Comparison of ENCODE assay signal across 8 cellular contexts in the genomic region with DNA sequence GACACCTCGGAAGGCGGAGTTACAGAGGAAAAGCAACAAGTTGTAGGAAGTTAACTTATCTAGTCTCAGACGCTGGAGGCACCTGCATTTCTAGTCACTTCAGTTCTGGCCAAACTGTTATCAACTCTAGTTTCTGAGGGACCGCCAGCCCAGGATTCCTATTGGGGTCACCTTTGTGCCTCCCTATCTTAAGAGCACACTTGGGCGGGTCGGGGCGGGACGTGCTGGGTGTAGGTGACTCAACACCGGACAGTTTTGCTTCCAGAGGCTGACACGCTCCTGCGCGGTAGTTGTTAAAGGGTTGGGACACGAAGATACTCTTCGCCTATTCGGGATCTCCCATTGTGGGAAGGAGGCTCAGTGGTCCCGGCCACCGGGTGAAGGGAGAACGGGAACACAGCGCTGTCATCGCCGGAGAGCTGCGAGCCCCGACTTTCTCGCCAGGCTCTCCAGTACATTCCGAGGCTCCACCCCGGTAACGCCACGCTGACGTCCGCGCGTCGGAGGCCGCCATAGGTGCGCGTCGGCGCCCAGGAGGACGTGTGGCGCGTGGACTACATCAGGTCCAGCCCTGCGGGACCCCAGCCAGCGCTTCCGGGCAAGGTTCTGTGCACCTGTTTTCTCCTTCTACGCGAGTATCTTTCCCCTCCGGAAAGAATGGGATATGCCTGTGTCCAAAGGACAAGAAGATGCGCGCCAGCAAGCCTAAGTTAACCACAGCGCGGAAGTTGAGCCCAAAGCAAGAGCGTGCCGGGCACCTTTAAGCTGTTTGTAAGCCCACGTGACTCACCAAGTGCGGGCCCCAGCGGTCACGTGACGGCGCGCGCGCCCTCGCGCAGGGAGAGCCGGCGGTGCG. TPM values are rescaled to one million over a fixed set of nuclear protein-coding genes. Genes with fewer than 3 reads are reported as not detected.
A peak's percentile ranks its signal among the peaks of the same experiment; 100 is the strongest.
DNase-seq lines count a peak whose midpoint lies in the region; ATAC-seq and TF ChIP-seq lines count a peak whose summit lies in the region.

A gene (plus strand): TSS at position 842 of the 856 bp plus-strand sequence. CDS start 35,016 bp downstream, outside the sequence.

- peaks cover 18% of the 10 kb centered on the region for H3K4me1 ChIP-seq in psoas muscle
- no peaks in the 10 kb centered on the region for H3K4me1 ChIP-seq in urinary bladder (ENCODE audit: insufficient read depth)

- H3K9me3 Mint-ChIP-seq in T-helper 1 cell treated with Interleukin-12 subunit alpha and Interleukin-12 subunit beta and Interleukin-4 antibody, amounts not matched to agents 30 μg/mL and 1 μg/mL, for 36 hours = no peaks in the 10 kb centered on the region

- peak; percentile 79 for ATAC-seq in HG02870 (IDR thresholded peaks at IDR 0.05; ENCODE audit: unreplicated experiment)
- ATAC-seq in left ventricle myocardium superior = peak; percentile 94
- ATAC-seq in psoas muscle = peak; percentile 93 to 94 (median 93)

- peak; percentile 93 for TF ChIP-seq POLR2A in GM15510 (IDR thresholded peaks at IDR 0.05; ENCODE audit: borderline replicate concordance, extremely low read depth, insufficient read length)

- H3K9me3 ChIP-seq in psoas muscle = no peaks in the 10 kb centered on the region

- peak within 1 kb of the TSS; percentile 100 for H3K27ac Mint-ChIP-seq in T-helper 1 cell treated with Interleukin-12 subunit alpha and Interleukin-12 subunit beta and Interleukin-4 antibody, amounts not matched to agents 30 μg/mL and 1 μg/mL, for 36 hours

- no peaks in the 10 kb centered on the region for H3K36me3 ChIP-seq in psoas muscle (ENCODE audit: insufficient read depth in 1 of 2, low read depth in 1 of 2)
- no peaks in the 10 kb centered on the region for H3K36me3 ChIP-seq in urinary bladder (ENCODE audit: insufficient read depth)

- intact Hi-C loops in left ventricle myocardium superior (cut with micrococcal nuclease) (loop anchor here (10.0 kb wide), 1 partner anchor 73 kb away; no protein-coding TSS in a partner anchor), psoas muscle (cut with DNase I) (loop anchor here in 1 of 2 donors (10.0 kb wide), 1 partner anchor 53 kb away; no protein-coding TSS in a partner anchor)

- peaks cover 8% of the 10 kb centered on the region for H3K36me3 Mint-ChIP-seq in T-helper 1 cell treated with Interleukin-12 subunit alpha and Interleukin-12 subunit beta and Interleukin-4 antibody, amounts not matched to agents 30 μg/mL and 1 μg/mL, for 36 hours (ENCODE audit: low read depth)

- peak within 1 kb of the TSS; percentile 94 for H3K4me3 Mint-ChIP-seq in T-helper 1 cell treated with Interleukin-12 subunit alpha and Interleukin-12 subunit beta and Interleukin-4 antibody, amounts not matched to agents 30 μg/mL and 1 μg/mL, for 36 hours

- no peak for TF ChIP-seq CTCF in psoas muscle (IDR thresholded peaks at IDR 0.05)

- DNase-seq in NCI-H146 (lab: John Stamatoyannopoulos, UW) (peak; percentile 95), anterior cingulate cortex (lab: John Stamatoyannopoulos, UW) (peak; percentile 58 to 99 (median 94)), left ventricle myocardium superior (peak; percentile 96), psoas muscle (peak; percentile 90 to 98)

- no peaks in the 10 kb centered on the region for H3K27me3 ChIP-seq in psoas muscle (ENCODE audit: insufficient read depth in 3 of 3, low read length in 2 of 3)

- no peaks in the 10 kb centered on the region for H3K27me3 Mint-ChIP-seq in T-helper 1 cell treated with Interleukin-12 subunit alpha and Interleukin-12 subunit beta and Interleukin-4 antibody, amounts not matched to agents 30 μg/mL and 1 μg/mL, for 36 hours (ENCODE audit: low read depth)

- H3K4me3 ChIP-seq in psoas muscle = peak within 1 kb of the TSS; percentile 98
- peak within 1 kb of the TSS; percentile 60 for H3K4me3 ChIP-seq in urinary bladder (ENCODE audit: low read depth, low read length)

- H3K27ac ChIP-seq in psoas muscle = peak within 1 kb of the TSS; percentile 100
- H3K27ac ChIP-seq in urinary bladder (ENCODE audit: low read depth) = peak within 1 kb of the TSS; percentile 95

- H3K4me1 Mint-ChIP-seq in T-helper 1 cell treated with Interleukin-12 subunit alpha and Interleukin-12 subunit beta and Interleukin-4 antibody, amounts not matched to agents 30 μg/mL and 1 μg/mL, for 36 hours (ENCODE audit: low read depth) = peaks cover 17% of the 10 kb centered on the region

- WGBS in psoas muscle, 3 donors = 0 to 1% (median 0%) methylated on average over 65 to 67 of the region's 67 CpGs
- WGBS in urinary bladder = under 1% methylated on average over 67 of the region's 67 CpGs

RNA-seq across cellular contexts. Expression of the gene that starts here (rescaled TPM):
- 14.2 TPM for total RNA-seq in left ventricle myocardium superior
- total RNA-seq in psoas muscle = 10 to 100 TPM; 10.1 to 13.0 (median 12.1) TPM
- 1 to 10 TPM; 2.7 to 5.9 (median 3.7) TPM for polyA plus RNA-seq in psoas muscle
- total RNA-seq in urinary bladder = 66.1 TPM
- 16.3 TPM for polyA plus RNA-seq in urinary bladder

Comparison
In these comparisons a context has a peak if more than half of its experiments do, and no peak if none do; other contexts are left out.
1. Peak in every context shown above with its lines: DNase-seq, ATAC-seq, H3K4me3 ChIP-seq and H3K27ac ChIP-seq.